Comparison of ENCODE assay signal across 26 cellular contexts in the genomic region with DNA sequence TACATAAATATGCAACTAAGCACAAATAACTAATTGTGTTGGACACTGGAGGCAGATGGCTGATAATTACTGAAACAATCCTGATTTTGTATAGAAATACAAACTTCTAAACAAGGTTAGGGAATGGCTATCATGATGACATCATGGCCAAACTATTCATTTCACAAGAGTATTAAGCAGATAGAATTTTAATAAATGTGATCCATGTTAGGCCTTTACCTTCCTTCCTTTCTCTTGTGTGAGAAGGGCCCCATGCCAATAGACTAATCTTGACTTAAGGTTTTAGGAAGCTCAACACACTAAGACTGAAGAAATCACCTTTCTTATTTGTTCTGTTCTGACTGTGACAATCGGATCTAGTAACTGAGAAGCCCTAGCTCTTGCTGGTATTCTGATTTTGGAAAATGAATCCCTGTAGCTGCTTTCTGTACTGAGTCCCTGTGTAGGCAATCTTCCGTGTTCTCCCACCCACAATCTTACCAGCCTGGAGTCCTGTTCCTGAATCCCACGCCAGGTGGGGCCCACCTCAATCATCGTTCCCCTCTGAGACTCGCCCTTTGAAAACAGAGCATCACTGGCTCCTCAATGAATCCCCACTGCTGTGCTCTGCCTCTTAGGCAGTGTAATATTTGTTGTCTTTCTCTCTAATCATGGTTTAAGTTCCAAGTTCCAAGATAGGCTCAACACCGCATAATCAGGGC.
A peak's percentile ranks its signal among the peaks of the same experiment; 100 is the strongest.
DNase-seq lines count a peak whose midpoint lies in the region; ATAC-seq, FAIRE-seq and TF ChIP-seq lines count a peak whose summit lies in the region.
"Had no signal": no experiment of that assay in that cellular context is flagged by ENCODE, and none has a peak within 500 bp of the region (broad histone marks: within the 10 kb centered on the region; RNA-seq: fewer than 3 reads in every experiment).

No MANE protein-coding gene starts in this region.

- DNase-seq in AG10803 (ENCODE audit: low read depth) (peak; percentile 32), HFFc6 (no peak), bronchial epithelial cell (ENCODE audit: low read depth) (peak; percentile 26), fibroblast of the aortic adventitia (ENCODE audit: low read depth) (peak; percentile 52), DMS153 treated with DMSO at 0.1 percent for 48 hours (lab: John Stamatoyannopoulos, UW; ENCODE audit: unreplicated experiment) (no peak), SW 1271 (lab: John Stamatoyannopoulos, UW) (no peak), epidermal melanocyte (ENCODE audit: insufficient read length, low spot score) (no peak)
- DNase-seq: activated CD4-positive, alpha-beta memory T cell treated with anti-CD3 and anti-CD28 coated beads, Interleukin-2, amount 10 ng/mL, durations not matched to agents 7 days and 5 days; activated CD4-positive, alpha-beta T cell treated with anti-CD3 and anti-CD28 coated beads for 1 hour; activated effector memory CD4-positive, alpha-beta T cell treated with Interleukin-2 at 50 U/mL for 16 hours; activated naive CD8-positive, alpha-beta T cell treated with anti-CD3 and anti-CD28 coated beads, Interleukin-2, amount 10 ng/mL, durations not matched to agents 7 days and 5 days; BE2C; cerebellar nuclear complex; GOT3; hypothalamus; mesenchymal stem cell; MG63; NCI-H1105 treated with DMSO at 0.1 percent for 48 hours; NCI-H2081; NCI-H774; psoas muscle; RPMI8226; T-helper 17 cell had no signal

- peaks cover 69% of the 10 kb centered on the region for H3K4me1 Mint-ChIP-seq in HFFc6 (ENCODE audit: low read depth)

- TF ChIP-seq CTCF in AG10803 (conservative IDR thresholded peaks at IDR 0.05; ENCODE audit: low read length) (no peak), HFFc6 (IDR thresholded peaks at IDR 0.05) (no peak), bronchial epithelial cell (IDR thresholded peaks at IDR 0.05; ENCODE audit: insufficient read depth, low read length, severe bottlenecking) (no peak), fibroblast of the aortic adventitia (IDR thresholded peaks at IDR 0.05; ENCODE audit: insufficient read depth, low read length) (no peak)

- H3K36me3 Mint-ChIP-seq in HFFc6 (ENCODE audit: low read depth) = peaks cover 20% of the 10 kb centered on the region

- H3K27me3 ChIP-seq in bronchial epithelial cell (ENCODE audit: control insufficient read depth, insufficient read depth, low read length) = no peaks in the 10 kb centered on the region
- H3K27me3 ChIP-seq: BE2C, MG63 had no signal

- peak overlapping the region; percentile 14; the same call in 1 of the 2 replicates for H3K27ac Mint-ChIP-seq in HFFc6
- H3K27ac Mint-ChIP-seq: activated CD4-positive, alpha-beta memory T cell treated with anti-CD3 and anti-CD28 coated beads, Interleukin-2, amount 10 ng/mL, durations not matched to agents 7 days and 5 days; activated naive CD8-positive, alpha-beta T cell treated with anti-CD3 and anti-CD28 coated beads, Interleukin-2, amount 10 ng/mL, durations not matched to agents 7 days and 5 days; stimulated activated naive CD8-positive, alpha-beta T cell treated with anti-CD3 and anti-CD28 coated beads, Interleukin-15, Interleukin-2, amounts not matched to agents 100 ng/mL and 50 ng/mL, for 24 hours; T-helper 17 cell had no signal

- no peak for FAIRE-seq in bronchial epithelial cell (lab: Jason Lieb, UNC)

- H3K4me3 ChIP-seq in AG10803 (ENCODE audit: low read length) (no peak overlapping the region), bronchial epithelial cell (ENCODE audit: low read depth, low read length) (no peak overlapping the region), fibroblast of the aortic adventitia (ENCODE audit: low read depth, low read length) (no peak overlapping the region)
- H3K4me3 ChIP-seq: MG63, psoas muscle had no signal

- H3K9me3 Mint-ChIP-seq in HFFc6 = no peaks in the 10 kb centered on the region
- H3K9me3 Mint-ChIP-seq: activated CD4-positive, alpha-beta memory T cell treated with anti-CD3 and anti-CD28 coated beads, Interleukin-2, amount 10 ng/mL, durations not matched to agents 7 days and 5 days; activated naive CD8-positive, alpha-beta T cell treated with anti-CD3 and anti-CD28 coated beads, Interleukin-2, amount 10 ng/mL, durations not matched to agents 7 days and 5 days; stimulated activated naive CD8-positive, alpha-beta T cell treated with anti-CD3 and anti-CD28 coated beads, Interleukin-15, Interleukin-2, amounts not matched to agents 100 ng/mL and 50 ng/mL, for 24 hours had no signal

- no peak for ATAC-seq in GM19397 (IDR thresholded peaks at IDR 0.05; ENCODE audit: unreplicated experiment)
- ATAC-seq: left lobe of liver, psoas muscle, T-helper 17 cell had no signal

- H3K4me3 Mint-ChIP-seq in HFFc6 = no peak overlapping the region
- H3K4me3 Mint-ChIP-seq: activated CD4-positive, alpha-beta memory T cell treated with anti-CD3 and anti-CD28 coated beads, Interleukin-2, amount 10 ng/mL, durations not matched to agents 7 days and 5 days; activated naive CD8-positive, alpha-beta T cell treated with anti-CD3 and anti-CD28 coated beads, Interleukin-2, amount 10 ng/mL, durations not matched to agents 7 days and 5 days; stimulated activated naive CD8-positive, alpha-beta T cell treated with anti-CD3 and anti-CD28 coated beads, Interleukin-15, Interleukin-2, amounts not matched to agents 100 ng/mL and 50 ng/mL, for 24 hours; T-helper 17 cell had no signal

- no peaks in the 10 kb centered on the region for H3K27me3 Mint-ChIP-seq in HFFc6 (ENCODE audit: insufficient read depth)
- H3K27me3 Mint-ChIP-seq: activated CD4-positive, alpha-beta memory T cell treated with anti-CD3 and anti-CD28 coated beads, Interleukin-2, amount 10 ng/mL, durations not matched to agents 7 days and 5 days; activated naive CD8-positive, alpha-beta T cell treated with anti-CD3 and anti-CD28 coated beads, Interleukin-2, amount 10 ng/mL, durations not matched to agents 7 days and 5 days; stimulated activated naive CD8-positive, alpha-beta T cell treated with anti-CD3 and anti-CD28 coated beads, Interleukin-15, Interleukin-2, amounts not matched to agents 100 ng/mL and 50 ng/mL, for 24 hours; T-helper 17 cell had no signal

- H3K36me3 ChIP-seq in bronchial epithelial cell (ENCODE audit: control insufficient read depth, insufficient read depth, low read length) = peaks cover 1% of the 10 kb centered on the region
- H3K36me3 ChIP-seq: MG63 had no signal

Comparison
In these comparisons a context has a peak if more than half of its experiments do, and no peak if none do; other contexts are left out.
1. DNase-seq: peak in AG10803 (single experiment), bronchial epithelial cell (single experiment) and fibroblast of the aortic adventitia (single experiment); none in HFFc6 (single experiment), DMS153 treated with DMSO at 0.1 percent for 48 hours (single experiment), SW 1271 (0 of 2) and epidermal melanocyte (single experiment).